20 cellular contexts compared by ENCODE assay signal in genomic region chr14:92703516-92703915, GRCh38. TPM values are rescaled to one million over a fixed set of nuclear protein-coding genes. Genes with fewer than 3 reads are reported as not detected.
DNase-seq lines count a peak whose midpoint lies in the region; ATAC-seq and TF ChIP-seq lines count a peak whose summit lies in the region.
"Had no signal": no experiment of that assay in that cellular context is flagged by ENCODE, and none has a peak within 500 bp of the region (broad histone marks: within the 10 kb centered on the region; RNA-seq: fewer than 3 reads in every experiment).

No MANE protein-coding gene starts in this region.

- H2BK15ac ChIP-seq in neuronal stem cell (ENCODE audit: low read length), result no peak overlapping the region

- CTCF ChIA-PET in CD4-positive, alpha-beta T cell (lab: Charles Lee), result no interaction called here

- H3K4me3 ChIP-seq in coronary artery (no peak overlapping the region), neuronal stem cell (ENCODE audit: low read length in 2 of 2) (no peak overlapping the region)
- H3K4me3 ChIP-seq: GM23338, HAP-1, SJCRH30 had no signal

- POLR2A ChIA-PET in CD4-positive, alpha-beta T cell (lab: Charles Lee), result no interaction called here

- no peaks in the 10 kb centered on the region for H3K27me3 ChIP-seq in neuronal stem cell (ENCODE audit: control insufficient read depth in 3 of 3, insufficient read depth in 3 of 3, low read depth in 1 of 3, low read length in 3 of 3)
- H3K27me3 ChIP-seq in CD4-positive, alpha-beta T cell (ENCODE audit: control insufficient read depth, insufficient read depth, low read length), result no peaks in the 10 kb centered on the region
- H3K27me3 ChIP-seq: SJCRH30 had no signal

- WGBS in neuronal stem cell (ENCODE audit: extremely low coverage in 2 of 2, insufficient read length in 2 of 2, insufficient replicate concordance in 1 of 2), 2 donors, result no CpG with 5 or more reads among the region's 10 CpGs

- no peak overlapping the region for H4K8ac ChIP-seq in neuronal stem cell (ENCODE audit: low read depth, low read length)

- H2AFZ ChIP-seq in neuronal stem cell (ENCODE audit: low read length), result no peak overlapping the region
- H2AFZ ChIP-seq: GM23338 had no signal

- H2AK5ac ChIP-seq in neuronal stem cell (ENCODE audit: low read depth, low read length), result no peak overlapping the region

- H3K9me3 Mint-ChIP-seq in IgD-negative memory B cell, result no peaks in the 10 kb centered on the region
- H3K9me3 Mint-ChIP-seq in CD4-positive, alpha-beta T cell, result no peaks in the 10 kb centered on the region
- H3K9me3 Mint-ChIP-seq: GM23338 had no signal

- H3K9me3 ChIP-seq in neuronal stem cell (replicated peaks in 1 of 2; ENCODE audit: control insufficient read depth in 2 of 2, insufficient read depth in 1 of 2, low read depth in 1 of 2, low read length in 2 of 2), result no peaks in the 10 kb centered on the region
- H3K9me3 ChIP-seq in CD4-positive, alpha-beta T cell (ENCODE audit: control insufficient read depth, low read length), result no peaks in the 10 kb centered on the region
- H3K9me3 ChIP-seq: HAP-1, SJCRH30 had no signal

- peaks cover 39 to 41% (median 41%) of the 10 kb centered on the region in 3 donors for H3K4me1 Mint-ChIP-seq in IgD-negative memory B cell
- peaks cover under 1% of the 10 kb centered on the region for H3K4me1 Mint-ChIP-seq in CD4-positive, alpha-beta T cell (ENCODE audit: low read depth)
- H3K4me1 Mint-ChIP-seq: GM23338 had no signal

- H3K9ac ChIP-seq in neuronal stem cell (ENCODE audit: low read depth, low read length, poor library complexity), result no peak overlapping the region

- H2BK12ac ChIP-seq in neuronal stem cell (ENCODE audit: low read length), result no peak overlapping the region

- peak overlapping the region in 1 of 2 donors; percentile 43 for H3K27ac ChIP-seq in coronary artery
- H3K27ac ChIP-seq in neuronal stem cell (replicated peaks; ENCODE audit: low read length), result no peak overlapping the region
- no peak overlapping the region for H3K27ac ChIP-seq in CD4-positive, alpha-beta T cell (ENCODE audit: low read depth, low read length)
- H3K27ac ChIP-seq: C4-2B, SJCRH30 had no signal

- peak overlapping the region; percentile 75 for H2BK5ac ChIP-seq in neuronal stem cell (ENCODE audit: low read length)

- H3K4me3 Mint-ChIP-seq in IgD-negative memory B cell, result peak overlapping the region in 3 of 4 donors; percentile 21 to 84 (median 65)
- no peak overlapping the region for H3K4me3 Mint-ChIP-seq in CD4-positive, alpha-beta T cell
- H3K4me3 Mint-ChIP-seq: GM23338 had no signal

- intact Hi-C loops in CD4-positive, alpha-beta T cell (cut with DNase I, micrococcal nuclease), result no loop called here

- H3K4ac ChIP-seq in neuronal stem cell (ENCODE audit: low read length), result no peak overlapping the region

- H3K27ac Mint-ChIP-seq in IgD-negative memory B cell, result peak overlapping the region in 2 of 3 donors; percentile 97
- H3K27ac Mint-ChIP-seq in CD4-positive, alpha-beta T cell, result no peak overlapping the region
- H3K27ac Mint-ChIP-seq: GM23338 had no signal

- peaks cover 2% of the 10 kb centered on the region for H3K36me3 Mint-ChIP-seq in IgD-negative memory B cell
- peaks cover 18% of the 10 kb centered on the region for H3K36me3 Mint-ChIP-seq in CD4-positive, alpha-beta T cell (ENCODE audit: low read depth)

- no peak overlapping the region for H3K14ac ChIP-seq in neuronal stem cell (ENCODE audit: low read length)

- no peak for TF ChIP-seq CTCF in coronary artery (IDR thresholded peaks at IDR 0.05)
- TF ChIP-seq CTCF in CD4-positive, alpha-beta T cell (IDR thresholded peaks at IDR 0.05), result no peak

- H3K27me3 Mint-ChIP-seq in IgD-negative memory B cell, result no peaks in the 10 kb centered on the region
- no peaks in the 10 kb centered on the region for H3K27me3 Mint-ChIP-seq in CD4-positive, alpha-beta T cell

- no peak overlapping the region for H4K91ac ChIP-seq in neuronal stem cell (ENCODE audit: low read depth, low read length, poor library complexity)

- H3K4me2 ChIP-seq in neuronal stem cell (ENCODE audit: insufficient read depth, low read length, poor library complexity, severe bottlenecking), result no peak overlapping the region
- H3K4me2 ChIP-seq: GM23338 had no signal

- no peak overlapping the region for H2BK120ac ChIP-seq in neuronal stem cell (ENCODE audit: low read depth, low read length)

- DNase-seq in coronary artery (ENCODE audit: low spot score) (peak; percentile 21), neuronal stem cell (ENCODE audit: low spot score) (no peak), AG20443 (ENCODE audit: low spot score) (no peak)
- DNase-seq in CD4-positive, alpha-beta T cell, result no peak
- DNase-seq: DMS79, IMR-90, Karpas-422, NCI-H1105 treated with DMSO at 0.1 percent for 48 hours, NCI-H2029 treated with DMSO at 0.1 percent for 48 hours, NCI-H226, NCI-H524 treated with DMSO at 0.1 percent for 48 hours, NCI-H82, OCI-M1, SJCRH30 had no signal

- peaks cover 20 to 39% of the 10 kb centered on the region in 2 donors for H3K36me3 ChIP-seq in neuronal stem cell (replicated peaks in 1 of 2; ENCODE audit: control insufficient read depth in 2 of 2, insufficient read depth in 2 of 2, low read length in 2 of 2)
- H3K36me3 ChIP-seq: HAP-1, SJCRH30 had no signal

- no peaks in the 10 kb centered on the region for H3K4me1 ChIP-seq in neuronal stem cell (ENCODE audit: control insufficient read depth in 2 of 2, insufficient read depth in 1 of 2, low read depth in 1 of 2, low read length in 2 of 2)
- H3K4me1 ChIP-seq: HAP-1, SJCRH30 had no signal

- no peak overlapping the region for H3K23ac ChIP-seq in neuronal stem cell (ENCODE audit: low read depth, low read length, poor library complexity)

- no peak overlapping the region for H3K18ac ChIP-seq in neuronal stem cell (ENCODE audit: low read length)

- no peaks in the 10 kb centered on the region for H3K79me1 ChIP-seq in neuronal stem cell (ENCODE audit: low read depth, low read length)

- no peak for ATAC-seq in HG03342 (IDR thresholded peaks at IDR 0.05; ENCODE audit: unreplicated experiment)
- ATAC-seq in GM18498 (IDR thresholded peaks at IDR 0.05; ENCODE audit: unreplicated experiment), result no peak
- no peak for ATAC-seq in CD4-positive, alpha-beta T cell (ENCODE audit: poor library complexity)
- ATAC-seq: GM23338 had no signal

RNA-seq across cellular contexts. Expression of gene LGMN, which starts 44.9 kb away (rescaled TPM):
- 25.1 TPM for polyA plus RNA-seq in IgD-negative memory B cell
- 58.1 TPM for polyA plus RNA-seq in neuronal stem cell (2013, experiment 1 of 2)
- polyA plus RNA-seq in neuronal stem cell (2013, experiment 2 of 2), result 57.3 TPM
- total RNA-seq in CD4-positive, alpha-beta T cell, result 1 to 10 TPM; 4.5 to 4.9 TPM
